ENCODE assay signal across 9 cellular contexts in the genomic region with DNA sequence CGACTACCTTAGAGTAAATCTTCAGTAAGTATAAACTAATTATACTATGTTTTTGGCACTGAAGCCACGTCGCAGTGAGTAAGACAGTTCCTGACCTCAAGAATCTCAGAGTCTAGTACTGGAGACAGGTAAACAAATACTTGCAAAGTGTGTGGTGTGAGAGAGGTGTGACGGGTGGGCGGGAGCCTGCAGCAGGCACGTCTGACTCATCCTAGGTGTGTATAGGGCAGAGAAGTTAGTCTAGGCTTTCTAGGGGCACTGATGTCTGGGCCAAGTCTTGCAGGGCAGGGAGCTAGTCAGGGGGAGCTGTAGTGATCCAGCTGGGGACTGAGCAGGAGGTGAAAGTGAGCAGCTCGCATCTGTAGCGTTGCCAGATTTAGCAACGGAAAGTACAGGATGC. TPM values are rescaled to one million over a fixed set of nuclear protein-coding genes. Genes with fewer than 3 reads are reported as not detected.
A peak's percentile ranks its signal among the peaks of the same experiment; 100 is the strongest.
DNase-seq lines count a peak whose midpoint lies in the region; ATAC-seq and TF ChIP-seq lines count a peak whose summit lies in the region.
"Had no signal": no experiment of that assay in that cellular context is flagged by ENCODE, and none has a peak within 500 bp of the region (broad histone marks: within the 10 kb centered on the region; RNA-seq: fewer than 3 reads in every experiment).

No MANE protein-coding gene starts in this region.

- peaks cover 3% of the 10 kb centered on the region for H3K27me3 ChIP-seq in CD8-positive, alpha-beta T cell (ENCODE audit: insufficient read depth, low read length)

- peak; percentile 59 for DNase-seq in T-helper 2 cell treated with Interferon-gamma antibody and Interleukin-4, amounts not matched to agents 5 μg/mL and 100 μg/mL, for 36 hours (ENCODE audit: low spot score)
- DNase-seq in stimulated activated CD4-positive, alpha-beta T cell treated with anti-CD3 and anti-CD28 coated beads, Interleukin-15, amount 100 ng/mL, for 24 hours: peak; percentile 77
- no peak for DNase-seq in GM19238 (ENCODE audit: insufficient read length, low spot score)
- no peak for DNase-seq in hepatic stellate cell (ENCODE audit: low spot score)
- DNase-seq in cerebellar nuclear complex (lab: John Stamatoyannopoulos, UW): no peak
- DNase-seq in CD8-positive, alpha-beta T cell: no peak

- no peak overlapping the region for H3K27ac ChIP-seq in CD8-positive, alpha-beta T cell (ENCODE audit: low read depth, low read length)

- CTCF ChIA-PET in CD8-positive, alpha-beta T cell (lab: Charles Lee): no interaction called here

- H3K9me3 ChIP-seq in CD8-positive, alpha-beta T cell (ENCODE audit: low read length): no peaks in the 10 kb centered on the region

- ATAC-seq in GM18873 (IDR thresholded peaks at IDR 0.05; ENCODE audit: low FRiP score, unreplicated experiment) (peak; percentile 82), HG02798 (IDR thresholded peaks at IDR 0.05; ENCODE audit: poor library complexity, unreplicated experiment) (peak; percentile 80)
- no peak for ATAC-seq in CD8-positive, alpha-beta T cell

- H3K36me3 ChIP-seq in CD8-positive, alpha-beta T cell (ENCODE audit: insufficient read depth, low read length): no peaks in the 10 kb centered on the region

- H3K4me1 ChIP-seq in CD8-positive, alpha-beta T cell (ENCODE audit: insufficient read depth, low read length): no peaks in the 10 kb centered on the region

- POLR2A ChIA-PET in CD8-positive, alpha-beta T cell (lab: Charles Lee): no interaction called here

- no peaks in the 10 kb centered on the region for H3K36me3 Mint-ChIP-seq in T-helper 2 cell treated with Interferon-gamma antibody and Interleukin-4, amounts not matched to agents 5 μg/mL and 100 μg/mL, for 36 hours (ENCODE audit: low read depth)
- H3K36me3 Mint-ChIP-seq in CD8-positive, alpha-beta T cell: no peaks in the 10 kb centered on the region

- peaks cover 49% of the 10 kb centered on the region for H3K27me3 Mint-ChIP-seq in T-helper 2 cell treated with Interferon-gamma antibody and Interleukin-4, amounts not matched to agents 5 μg/mL and 100 μg/mL, for 36 hours (ENCODE audit: low read depth)
- H3K27me3 Mint-ChIP-seq in CD8-positive, alpha-beta T cell (ENCODE audit: low read depth): peaks cover 34% of the 10 kb centered on the region

- H3K4me3 ChIP-seq in CD8-positive, alpha-beta T cell (ENCODE audit: low read depth, low read length): no peak overlapping the region

- intact Hi-C loops in CD8-positive, alpha-beta T cell (cut with DNase I, micrococcal nuclease): no loop called here

- peaks cover 9% of the 10 kb centered on the region for H3K9me3 Mint-ChIP-seq in T-helper 2 cell treated with Interferon-gamma antibody and Interleukin-4, amounts not matched to agents 5 μg/mL and 100 μg/mL, for 36 hours
- H3K9me3 Mint-ChIP-seq in CD8-positive, alpha-beta T cell: peaks cover 7% of the 10 kb centered on the region

- no peak overlapping the region for H3K4me3 Mint-ChIP-seq in T-helper 2 cell treated with Interferon-gamma antibody and Interleukin-4, amounts not matched to agents 5 μg/mL and 100 μg/mL, for 36 hours
- H3K4me3 Mint-ChIP-seq in CD8-positive, alpha-beta T cell: no peak overlapping the region

- peaks cover 24% of the 10 kb centered on the region for H3K4me1 Mint-ChIP-seq in T-helper 2 cell treated with Interferon-gamma antibody and Interleukin-4, amounts not matched to agents 5 μg/mL and 100 μg/mL, for 36 hours (ENCODE audit: low read depth)
- H3K4me1 Mint-ChIP-seq in CD8-positive, alpha-beta T cell (ENCODE audit: low read depth): peaks cover 5% of the 10 kb centered on the region

- no peak for TF ChIP-seq CTCF in CD8-positive, alpha-beta T cell (IDR thresholded peaks at IDR 0.05)

- peak overlapping the region; percentile 28 for H3K27ac Mint-ChIP-seq in T-helper 2 cell treated with Interferon-gamma antibody and Interleukin-4, amounts not matched to agents 5 μg/mL and 100 μg/mL, for 36 hours
- H3K27ac Mint-ChIP-seq in CD8-positive, alpha-beta T cell: no peak overlapping the region

RNA-seq across cellular contexts. Expression of a gene that starts 35.9 kb away (rescaled TPM):
- total RNA-seq in CD8-positive, alpha-beta T cell: not detected
- total RNA-seq: lung microvascular endothelial cell had no signal

Comparison
In these comparisons a context has a peak if more than half of its experiments do, and no peak if none do; other contexts are left out.
1. DNase-seq: peak in T-helper 2 cell treated with Interferon-gamma antibody and Interleukin-4, amounts not matched to agents 5 μg/mL and 100 μg/mL, for 36 hours (single experiment) and stimulated activated CD4-positive, alpha-beta T cell treated with anti-CD3 and anti-CD28 coated beads, Interleukin-15, amount 100 ng/mL, for 24 hours (single experiment); none in GM19238 (single experiment), hepatic stellate cell (single experiment), cerebellar nuclear complex (0 of 2) and CD8-positive, alpha-beta T cell (0 of 7).